ENCODE assay signal across 6 cellular contexts in genomic region chr20:60892095-60892813, GRCh38.
"Had no signal": no experiment of that assay in that cellular context is flagged by ENCODE, and none has a peak within 500 bp of the region (broad histone marks: within the 10 kb centered on the region; RNA-seq: fewer than 3 reads in every experiment).

No MANE protein-coding gene starts in this region.

- H3K4me3 ChIP-seq: K562 had no signal

- ATAC-seq: K562 had no signal

- FAIRE-seq: HTR-8/SVneo, K562 had no signal

- DNase-seq: KBM-7, KG1 had no signal

- H3K9ac ChIP-seq: KMS-11 had no signal

- H3K27ac ChIP-seq: HL-60, KMS-11 had no signal

- H3K4me2 ChIP-seq: KMS-11 had no signal
